In genomic region chr5:16490911-16491310, GRCh38 we compare ENCODE assay signal across 23 cellular contexts.
"Had no signal": no experiment of that assay in that cellular context is flagged by ENCODE, and none has a peak within 500 bp of the region (broad histone marks: within the 10 kb centered on the region; RNA-seq: fewer than 3 reads in every experiment).

No MANE protein-coding gene starts in this region.

- DNase-seq: activated CD4-positive, alpha-beta memory T cell treated with anti-CD3 and anti-CD28 coated beads, Interleukin-2, amount 10 ng/mL, durations not matched to agents 7 days and 5 days; activated CD4-positive, alpha-beta T cell treated with anti-CD3 and anti-CD28 coated beads for 48 hours; activated CD4-positive, CD25-positive, alpha-beta regulatory T cell; activated naive CD4-positive, alpha-beta T cell treated with anti-CD3 and anti-CD28 coated beads for 36 hours; activated T-cell treated with anti-CD3 and anti-CD28 coated beads, Interleukin-2, amount 50 U/mL, for 24 hours; caudate nucleus; dorsolateral prefrontal cortex; foreskin fibroblast; mucosa of descending colon; naive B cell; stimulated activated CD4-positive, alpha-beta T cell treated with anti-CD3 and anti-CD28 coated beads, Interleukin-4, amount 100 ng/mL, for 24 hours; stomach; T-cell; T-helper 9 cell; testis; upper lobe of left lung had no signal

- H3K27ac Mint-ChIP-seq: activated CD4-positive, alpha-beta memory T cell treated with anti-CD3 and anti-CD28 coated beads, Interleukin-2, amount 10 ng/mL, durations not matched to agents 7 days and 5 days; activated naive CD4-positive, alpha-beta T cell treated with anti-CD3 and anti-CD28 coated beads for 36 hours; activated T-cell treated with anti-CD3 and anti-CD28 coated beads, Interleukin-2, amount 50 U/mL, for 24 hours; activated T-helper 2 cell treated with anti-CD3 and anti-CD28 coated beads, Interferon-gamma antibody, Interleukin-2, Interleukin-4, amounts not matched to agents 10 μg/mL and 5 μg/mL and 100 μg/mL, durations not matched to agents 14 hours and 24 hours and 36 hours; memory B cell; stimulated activated effector memory CD8-positive, alpha-beta T cell treated with anti-CD3 and anti-CD28 coated beads, Interleukin-12 subunit alpha, Interleukin-12 subunit beta, amount 100 ng/mL, for 72 hours had no signal

- H3K36me3 Mint-ChIP-seq: stimulated activated effector memory CD8-positive, alpha-beta T cell treated with anti-CD3 and anti-CD28 coated beads, Interleukin-12 subunit alpha, Interleukin-12 subunit beta, amount 100 ng/mL, for 72 hours had no signal

- FAIRE-seq: colon had no signal

- ATAC-seq: mucosa of descending colon; sciatic nerve; stimulated activated effector memory CD8-positive, alpha-beta T cell treated with anti-CD3 and anti-CD28 coated beads, Interleukin-12 subunit alpha, Interleukin-12 subunit beta, amount 100 ng/mL, for 72 hours; T-cell had no signal

- H3K9me3 ChIP-seq: prostate gland, testis had no signal

- H3K4me3 Mint-ChIP-seq: activated CD4-positive, alpha-beta memory T cell treated with anti-CD3 and anti-CD28 coated beads, Interleukin-2, amount 10 ng/mL, durations not matched to agents 7 days and 5 days; activated naive CD4-positive, alpha-beta T cell treated with anti-CD3 and anti-CD28 coated beads for 36 hours; activated T-cell treated with anti-CD3 and anti-CD28 coated beads, Interleukin-2, amount 50 U/mL, for 24 hours; memory B cell; naive B cell; stimulated activated effector memory CD8-positive, alpha-beta T cell treated with anti-CD3 and anti-CD28 coated beads, Interleukin-12 subunit alpha, Interleukin-12 subunit beta, amount 100 ng/mL, for 72 hours; T-cell had no signal

- H3K36me3 ChIP-seq: prostate gland, upper lobe of left lung had no signal

- H3K4me1 Mint-ChIP-seq: memory B cell had no signal

- H3K27me3 Mint-ChIP-seq: activated CD4-positive, alpha-beta memory T cell treated with anti-CD3 and anti-CD28 coated beads, Interleukin-2, amount 10 ng/mL, durations not matched to agents 7 days and 5 days; activated T-cell treated with anti-CD3 and anti-CD28 coated beads, Interleukin-2, amount 50 U/mL, for 24 hours; naive B cell; T-cell had no signal

- H3K27ac ChIP-seq: epithelial cell of prostate, prostate gland, testis, upper lobe of left lung had no signal

- H3K4me3 ChIP-seq: dorsolateral prefrontal cortex, mucosa of descending colon, prostate gland, stomach, testis, upper lobe of left lung had no signal

- H3K4me1 ChIP-seq: prostate gland had no signal

- H3K27me3 ChIP-seq: dorsolateral prefrontal cortex, stomach, testis, upper lobe of left lung had no signal
